In genomic region chr7:156927571-156928405, GRCh38 we compare ENCODE assay signal across 14 cellular contexts. TPM values are rescaled to one million over a fixed set of nuclear protein-coding genes. Genes with fewer than 3 reads are reported as not detected.
DNase-seq lines count a peak whose midpoint lies in the region; ATAC-seq and TF ChIP-seq lines count a peak whose summit lies in the region.
"Had no signal": no experiment of that assay in that cellular context is flagged by ENCODE, and none has a peak within 500 bp of the region (broad histone marks: within the 10 kb centered on the region; RNA-seq: fewer than 3 reads in every experiment).

No MANE protein-coding gene starts in this region.

- no peaks in the 10 kb centered on the region for H3K79me2 ChIP-seq in Loucy (ENCODE audit: insufficient read depth, low read length)

- no peaks in the 10 kb centered on the region for H3K27me3 ChIP-seq in Loucy (ENCODE audit: insufficient read depth, low read length, poor library complexity, severe bottlenecking)
- H3K27me3 ChIP-seq: Peyer's patch had no signal

- H4K20me1 ChIP-seq in Loucy (ENCODE audit: insufficient read depth, low read length, poor library complexity, severe bottlenecking): no peaks in the 10 kb centered on the region

- CTCF ChIA-PET in RWPE1 (lab: Yijun Ruan, JAX): no interaction called here

- peak overlapping the region; percentile 60 for H3K4me2 ChIP-seq in Loucy (ENCODE audit: low read depth, low read length, poor library complexity, severe bottlenecking)

- peaks cover 44% of the 10 kb centered on the region for H3K4me1 ChIP-seq in Loucy (ENCODE audit: insufficient read depth, low read length, poor library complexity, severe bottlenecking)

- POLR2A ChIA-PET in RWPE1 (lab: Yijun Ruan, JAX; ENCODE audit: low non-redundant PET): no interaction called here

- no peak for ATAC-seq in HG02798 (IDR thresholded peaks at IDR 0.05; ENCODE audit: poor library complexity, unreplicated experiment)
- ATAC-seq: activated CD4-positive, CD25-positive, alpha-beta regulatory T cell treated with anti-CD3 and anti-CD28 coated beads, Interleukin-2, amount 50 U/mL, for 24 hours had no signal

- no peak overlapping the region for H2AFZ ChIP-seq in Loucy (ENCODE audit: low read length)

- no peak for DNase-seq in RWPE1 (ENCODE audit: low spot score)
- peak; percentile 75 for DNase-seq in glomerular endothelial cell (ENCODE audit: extremely low read depth, low read depth, low spot score)
- no peak for DNase-seq in NCI-H2227 treated with DMSO at 0.1 percent for 48 hours (lab: John Stamatoyannopoulos, UW)
- DNase-seq in GF-D8 (lab: John Stamatoyannopoulos, UW): no peak
- DNase-seq in A172 (ENCODE audit: low spot score): no peak
- DNase-seq: activated naive CD8-positive, alpha-beta T cell treated with anti-CD3 and anti-CD28 coated beads, Interleukin-2, amount 10 ng/mL, durations not matched to agents 7 days and 5 days; effector CD8-positive, alpha-beta T cell; islet precursor cell; NCI-H345 had no signal

- H3K9me2 ChIP-seq in Loucy (replicated peaks; ENCODE audit: low read depth, low read length): no peaks in the 10 kb centered on the region

- no peaks in the 10 kb centered on the region for H3K36me3 ChIP-seq in Loucy (ENCODE audit: insufficient read depth, low read length)
- H3K36me3 ChIP-seq: Peyer's patch had no signal

- TF ChIP-seq CTCF in C4-2B (conservative IDR thresholded peaks at IDR 0.05) (no peak), Loucy (conservative IDR thresholded peaks at IDR 0.05; ENCODE audit: low read length) (no peak), RWPE1 (conservative IDR thresholded peaks at IDR 0.05; ENCODE audit: low read depth) (no peak)

- H3K27ac ChIP-seq in C4-2B (peak overlapping the region; percentile 18), RWPE1 (peak overlapping the region; percentile 5; the same call in 1 of the 2 replicates)
- H3K27ac ChIP-seq: Peyer's patch had no signal

- no peaks in the 10 kb centered on the region; the same call in 1 of the 2 replicates for H3F3A ChIP-seq in Loucy (ENCODE audit: low read depth)

- H3K4me3 ChIP-seq in Loucy (ENCODE audit: low read length, poor library complexity, severe bottlenecking): peak overlapping the region; percentile 18
- H3K4me3 ChIP-seq: Peyer's patch had no signal

- H3K9ac ChIP-seq in Loucy (ENCODE audit: low read depth, low read length, poor library complexity, severe bottlenecking): peak overlapping the region; percentile 2

- H3K9me3 ChIP-seq in Loucy (ENCODE audit: insufficient read depth, low read depth, low read length): no peaks in the 10 kb centered on the region
- H3K9me3 ChIP-seq: Peyer's patch had no signal

RNA-seq across cellular contexts. Expression of gene NOM1, which starts 21.7 kb away (rescaled TPM):
- 19.1 and 43.8 TPM in 2 replicates for total RNA-seq in glomerular endothelial cell
- 8.5 and 15.5 TPM in 2 replicates for total RNA-seq in A172 (2014; rRNA removed; shearing (Covaris generic))

RNA-seq across cellular contexts. Expression of gene LMBR1, which starts 34.8 kb away (rescaled TPM):
- total RNA-seq in glomerular endothelial cell: 98.6 and 170 TPM in 2 replicates
- total RNA-seq in A172 (2014; rRNA removed; shearing (Covaris generic)): 47.2 and 60.4 TPM in 2 replicates
